Comparison of ENCODE assay signal across 8 cellular contexts in genomic region chr2:203534486-203535077, GRCh38. TPM values are rescaled to one million over a fixed set of nuclear protein-coding genes. Genes with fewer than 3 reads are reported as not detected.
DNase-seq lines count a peak whose midpoint lies in the region; ATAC-seq and TF ChIP-seq lines count a peak whose summit lies in the region.

No MANE protein-coding gene starts in this region.

- CTCF ChIA-PET in activated naive CD4-positive, alpha-beta T cell treated with anti-CD3 and anti-CD28 coated beads, Interleukin-2, amount 10 ng/mL, durations not matched to agents 7 days and 5 days (lab: Charles Lee) = interaction anchor here (1.4 to 2.6 kb wide), 2 partner anchors 66 to 117 kb away, joined by 4 to 6 read pairs; no protein-coding TSS in a partner anchor

- H3K27ac Mint-ChIP-seq in activated naive CD4-positive, alpha-beta T cell treated with anti-CD3 and anti-CD28 coated beads, Interleukin-2, amount 10 ng/mL, durations not matched to agents 7 days and 5 days = no peak overlapping the region

- peaks cover 0 to 34% (median 12%) of the 10 kb centered on the region in 12 donors for H3K4me1 ChIP-seq in heart left ventricle

- DNase-seq in G401 (ENCODE audit: low spot score) (peak; percentile 51), HFF-Myc (ENCODE audit: extremely low read depth, low read depth) (no peak), NCI-H510A treated with DMSO at 0.1 percent for 48 hours (lab: John Stamatoyannopoulos, UW) (peak; percentile 43), heart left ventricle (peak; percentile 48 to 74 (median 50)), retinal pigment epithelial cell (ENCODE audit: low read depth) (no peak), NCI-H2107 treated with DMSO at 0.1 percent for 48 hours (lab: John Stamatoyannopoulos, UW; ENCODE audit: unreplicated experiment) (no peak), HK-2 (ENCODE audit: unreplicated experiment) (no peak)
- peak; percentile 57 for DNase-seq in activated naive CD4-positive, alpha-beta T cell treated with anti-CD3 and anti-CD28 coated beads, Interleukin-2, amount 10 ng/mL, durations not matched to agents 7 days and 5 days

- WGBS in heart left ventricle, 4 donors = 0 to 1% (median 1%) methylated on average over 7 to 43 of the region's 43 CpGs

- no peaks in the 10 kb centered on the region for H3K27me3 ChIP-seq in heart left ventricle

- intact Hi-C loops in heart left ventricle (cut with DNase I) = loop anchor here in 6 of 10 donors (2.0 to 10.0 kb wide), 8 partner anchors 37 to 248 kb away; no protein-coding TSS in a partner anchor

- no peak for TF ChIP-seq CTCF in HFF-Myc (IDR thresholded peaks at IDR 0.05; ENCODE audit: low read depth, low read length, missing control alignments)
- no peak for TF ChIP-seq CTCF in heart left ventricle (IDR thresholded peaks at IDR 0.05)
- no peak for TF ChIP-seq CTCF in retinal pigment epithelial cell (conservative IDR thresholded peaks at IDR 0.05; ENCODE audit: low read depth, low read length)

- no peaks in the 10 kb centered on the region for H3K36me3 ChIP-seq in heart left ventricle

- peaks cover 25% of the 10 kb centered on the region for H3K4me1 Mint-ChIP-seq in activated naive CD4-positive, alpha-beta T cell treated with anti-CD3 and anti-CD28 coated beads, Interleukin-2, amount 10 ng/mL, durations not matched to agents 7 days and 5 days

- peak in 3 of 4 donors; percentile 25 to 55 (median 37) for ATAC-seq in heart left ventricle

- in situ Hi-C loops in G401 (cut with HindIII; ENCODE audit: low sequenced_read_pairs) = no loop called here

- H3K4me3 ChIP-seq in HFF-Myc (replicated peaks; ENCODE audit: low read depth, low read length) (peak overlapping the region; percentile 79), heart left ventricle (peak overlapping the region; percentile 65 to 98 (median 96)), retinal pigment epithelial cell (ENCODE audit: low read length) (peak overlapping the region; percentile 84)

- H3K9me3 Mint-ChIP-seq in activated naive CD4-positive, alpha-beta T cell treated with anti-CD3 and anti-CD28 coated beads, Interleukin-2, amount 10 ng/mL, durations not matched to agents 7 days and 5 days = peaks cover 11% of the 10 kb centered on the region

- H3K27me3 Mint-ChIP-seq in activated naive CD4-positive, alpha-beta T cell treated with anti-CD3 and anti-CD28 coated beads, Interleukin-2, amount 10 ng/mL, durations not matched to agents 7 days and 5 days = peaks cover 50% of the 10 kb centered on the region

- H3K36me3 Mint-ChIP-seq in activated naive CD4-positive, alpha-beta T cell treated with anti-CD3 and anti-CD28 coated beads, Interleukin-2, amount 10 ng/mL, durations not matched to agents 7 days and 5 days = peaks cover 3% of the 10 kb centered on the region

- peaks cover 0 to 7% (median 0%) of the 10 kb centered on the region in 12 donors for H3K9me3 ChIP-seq in heart left ventricle

- peak overlapping the region; percentile 75 for H3K4me3 Mint-ChIP-seq in activated naive CD4-positive, alpha-beta T cell treated with anti-CD3 and anti-CD28 coated beads, Interleukin-2, amount 10 ng/mL, durations not matched to agents 7 days and 5 days

- peak overlapping the region; percentile 87 to 98 (median 94) for H3K27ac ChIP-seq in heart left ventricle

- TF ChIP-seq POLR2A in heart left ventricle (IDR thresholded peaks at IDR 0.05) = no peak

RNA-seq across cellular contexts. Expression of gene RAPH1, which starts 0.5 kb away (rescaled TPM):
- total RNA-seq in G401 (2014; rRNA removed; shearing (Covaris generic)) = 2.8 and 4.4 TPM in 2 replicates
- 10 to 100 TPM; 13.1 to 30.4 (median 16.8) TPM for total RNA-seq in heart left ventricle
- 10 to 100 TPM in 1 of 2 donors, 1 to 10 TPM in 1; 3.6 to 10.3 TPM for polyA plus RNA-seq in heart left ventricle

Comparison
In these comparisons a context has a peak if more than half of its experiments do, and no peak if none do; other contexts are left out.
1. DNase-seq: peak in G401 (single experiment), NCI-H510A treated with DMSO at 0.1 percent for 48 hours (single experiment), activated naive CD4-positive, alpha-beta T cell treated with anti-CD3 and anti-CD28 coated beads, Interleukin-2, amount 10 ng/mL, durations not matched to agents 7 days and 5 days (single experiment) and heart left ventricle (5 of 5); none in HFF-Myc (single experiment), retinal pigment epithelial cell (single experiment), NCI-H2107 treated with DMSO at 0.1 percent for 48 hours (single experiment) and HK-2 (single experiment).
2. Peak in every context shown above with its lines, with median percentiles within 50 percentile points of each other: H3K4me3 ChIP-seq.